In genomic region chr12:52023182-52023975, GRCh38 we compare ENCODE assay signal across 9 cellular contexts. TPM values are rescaled to one million over a fixed set of nuclear protein-coding genes. Genes with fewer than 3 reads are reported as not detected.
DNase-seq lines count a peak whose midpoint lies in the region; ATAC-seq and TF ChIP-seq lines count a peak whose summit lies in the region.
"Had no signal": no experiment of that assay in that cellular context is flagged by ENCODE, and none has a peak within 500 bp of the region (broad histone marks: within the 10 kb centered on the region; RNA-seq: fewer than 3 reads in every experiment).

No MANE protein-coding gene starts in this region.

- no peak for ATAC-seq in HG03378 (IDR thresholded peaks at IDR 0.05; ENCODE audit: unreplicated experiment)

- CTCF ChIA-PET in HEK293 (lab: Yijun Ruan, JAX), result interaction anchor here (0.6 to 16.1 kb wide), 24 partner anchors 9 to 661 kb away, joined by 3 to 794 read pairs (median 8); partner anchors contain the start of genes ATG101, SMIM41 and TAMALIN

- TF ChIP-seq CTCF in HEK293 (tag by site-specific recombination; IDR thresholded peaks at IDR 0.05), result peak; percentile 98
- peak; percentile 98 for TF ChIP-seq CTCF in chondrocyte (IDR thresholded peaks at IDR 0.05)

- in situ Hi-C loops in Caki2 (cut with HindIII; ENCODE audit: low pct_unique_long_range_greater_than_20kb, low sequenced_read_pairs), result loop anchor here (5.0 kb wide), 1 partner anchor 69 kb away; no protein-coding TSS in a partner anchor

- no peaks in the 10 kb centered on the region for H3K36me3 Mint-ChIP-seq in chondrocyte (ENCODE audit: low read depth)

- POLR2A ChIA-PET in HEK293 (lab: Yijun Ruan, JAX), result interaction anchor here (0.9 to 2.6 kb wide), 3 partner anchors 20 to 67 kb away, joined by 3 to 11 read pairs (median 3); partner anchors contain the start of gene ATG101

- no peak overlapping the region for H3K27ac ChIP-seq in HEK293 (ENCODE audit: extremely low read depth, low read depth, low read length)
- H3K27ac ChIP-seq: epithelial cell of prostate had no signal

- peak overlapping the region; percentile 74 for H3K4me3 Mint-ChIP-seq in chondrocyte (ENCODE audit: unreplicated experiment)

- peak overlapping the region; percentile 48 for H3K4me3 ChIP-seq in HEK293 (ENCODE audit: low read depth, low read length)

- DNase-seq in Caki2 (ENCODE audit: low read depth), result peak; percentile 92
- DNase-seq in NCI-H2196 (lab: John Stamatoyannopoulos, UW; ENCODE audit: unreplicated experiment), result peak; percentile 86
- DNase-seq in activated CD4-positive, alpha-beta T cell treated with anti-CD3 and anti-CD28 coated beads for 1 hour, result peak; percentile 85
- no peak for DNase-seq in chondrocyte (ENCODE audit: low spot score)
- DNase-seq in left kidney (ENCODE audit: low read depth, low spot score), result peak; percentile 88
- peak; percentile 95 to 97 for DNase-seq in stimulated activated CD4-positive, alpha-beta T cell treated with anti-CD3 and anti-CD28 coated beads, Interleukin-2, amount 100 ng/mL, for 24 hours

- H3K4me1 ChIP-seq in HEK293 (ENCODE audit: control insufficient read depth, insufficient read depth, low read length), result peaks cover 2% of the 10 kb centered on the region

- no peaks in the 10 kb centered on the region for H3K36me3 ChIP-seq in HEK293 (ENCODE audit: control insufficient read depth in 2 of 2, insufficient read depth in 1 of 2, low read length in 2 of 2)

- no peaks in the 10 kb centered on the region for H3K27me3 Mint-ChIP-seq in chondrocyte (ENCODE audit: low read depth)

- no peaks in the 10 kb centered on the region for H3K9me3 Mint-ChIP-seq in chondrocyte (ENCODE audit: low read depth)

- peaks cover 27% of the 10 kb centered on the region for H3K4me1 Mint-ChIP-seq in chondrocyte (ENCODE audit: low read depth)

- H3K9me3 ChIP-seq in HEK293 (ENCODE audit: control insufficient read depth, insufficient read depth, low read depth, low read length), result no peaks in the 10 kb centered on the region

- H3K27ac Mint-ChIP-seq in chondrocyte (ENCODE audit: unreplicated experiment), result peak overlapping the region; percentile 12

TF ChIP-seq in HEK293, 187 proteins besides CTCF, POLR2A, EP300 and RAD21 (continues in another document):
- TF ChIP-seq ZNF121 (tag by site-specific recombination; IDR thresholded peaks at IDR 0.05) (no peak), ZNF398 (tag by site-specific recombination; IDR thresholded peaks at IDR 0.05) (peak; percentile 57), ZBTB7A (tag by site-specific recombination; IDR thresholded peaks at IDR 0.05; ENCODE audit: low read depth) (peak; percentile 65), ZNF571 (tag by site-specific recombination; IDR thresholded peaks at IDR 0.05) (no peak), ZNF391 (tag by site-specific recombination; IDR thresholded peaks at IDR 0.05; ENCODE audit: borderline replicate concordance, low read depth) (peak; percentile 85; the same call in 1 of the 2 replicates), ZNF76 (tag by site-specific recombination; IDR thresholded peaks at IDR 0.05; ENCODE audit: borderline replicate concordance, low read depth) (peak; percentile 33; the same call in 1 of the 2 replicates), BCL6B (tag by site-specific recombination; IDR thresholded peaks at IDR 0.05) (no peak), ZFHX2 (tag by site-specific recombination; conservative IDR thresholded peaks at IDR 0.05) (peak; percentile 96), KLF16 (tag by site-specific recombination; IDR thresholded peaks at IDR 0.05) (peak; percentile 97), ZNF670 (tag by site-specific recombination; IDR thresholded peaks at IDR 0.05; ENCODE audit: low read depth) (no peak), ZBTB1 (tag by site-specific recombination; IDR thresholded peaks at IDR 0.05) (no peak), EGR2 (tag by site-specific recombination; IDR thresholded peaks at IDR 0.05; ENCODE audit: low read depth) (peak; percentile 94), ZSCAN30 (tag by site-specific recombination; IDR thresholded peaks at IDR 0.05) (peak; percentile 65; the same call in 1 of the 2 replicates), ZBTB10 (tag by site-specific recombination; IDR thresholded peaks at IDR 0.05) (peak; percentile 87), ZNF561 (tag by site-specific recombination; IDR thresholded peaks at IDR 0.05; ENCODE audit: borderline replicate concordance) (no peak), ZNF423 (tag by site-specific recombination; IDR thresholded peaks at IDR 0.05) (peak; percentile 85)

RNA-seq across cellular contexts. Expression of gene TAMALIN, which starts 16.6 kb away (rescaled TPM):
- total RNA-seq in Caki2 (2014; rRNA removed; shearing (Covaris generic); ENCODE audit: low replicate concordance), result not detected in 2 replicates
- total RNA-seq in chondrocyte, result 11.1 to 15.7 TPM (median 13.7 TPM) in 3 replicates

RNA-seq across cellular contexts. Expression of gene NR4A1, which starts 27.9 kb away (rescaled TPM):
- 0.07 TPM in 1 of 2 replicates, not detected in the other for total RNA-seq in Caki2 (2014; rRNA removed; shearing (Covaris generic); ENCODE audit: low replicate concordance)
- 5.7 to 7.6 TPM (median 7.3 TPM) in 3 replicates for total RNA-seq in chondrocyte

RNA-seq across cellular contexts. Expression of gene ATG101, which starts 46.4 kb away (rescaled TPM):
- total RNA-seq in Caki2 (2014; rRNA removed; shearing (Covaris generic); ENCODE audit: low replicate concordance), result 126 and 183 TPM in 2 replicates
- total RNA-seq in chondrocyte, result 48.0 to 55.1 TPM (median 50.5 TPM) in 3 replicates

RNA-seq across cellular contexts. Expression of gene SMIM41, which starts 56.1 kb away (rescaled TPM):
- not detected in 2 replicates for total RNA-seq in Caki2 (2014; rRNA removed; shearing (Covaris generic); ENCODE audit: low replicate concordance)
- not detected in 3 replicates for total RNA-seq in chondrocyte

Comparison
In these comparisons a context has a peak if more than half of its experiments do, and no peak if none do; other contexts are left out.
1. RNA of gene TAMALIN, which starts 16.6 kb away (total RNA-seq): 11.1 to 15.7 TPM in chondrocyte; not detected in Caki2; every median in the first group is over 10 times any median in the second.